8 cellular contexts compared by ENCODE assay signal in the genomic region with DNA sequence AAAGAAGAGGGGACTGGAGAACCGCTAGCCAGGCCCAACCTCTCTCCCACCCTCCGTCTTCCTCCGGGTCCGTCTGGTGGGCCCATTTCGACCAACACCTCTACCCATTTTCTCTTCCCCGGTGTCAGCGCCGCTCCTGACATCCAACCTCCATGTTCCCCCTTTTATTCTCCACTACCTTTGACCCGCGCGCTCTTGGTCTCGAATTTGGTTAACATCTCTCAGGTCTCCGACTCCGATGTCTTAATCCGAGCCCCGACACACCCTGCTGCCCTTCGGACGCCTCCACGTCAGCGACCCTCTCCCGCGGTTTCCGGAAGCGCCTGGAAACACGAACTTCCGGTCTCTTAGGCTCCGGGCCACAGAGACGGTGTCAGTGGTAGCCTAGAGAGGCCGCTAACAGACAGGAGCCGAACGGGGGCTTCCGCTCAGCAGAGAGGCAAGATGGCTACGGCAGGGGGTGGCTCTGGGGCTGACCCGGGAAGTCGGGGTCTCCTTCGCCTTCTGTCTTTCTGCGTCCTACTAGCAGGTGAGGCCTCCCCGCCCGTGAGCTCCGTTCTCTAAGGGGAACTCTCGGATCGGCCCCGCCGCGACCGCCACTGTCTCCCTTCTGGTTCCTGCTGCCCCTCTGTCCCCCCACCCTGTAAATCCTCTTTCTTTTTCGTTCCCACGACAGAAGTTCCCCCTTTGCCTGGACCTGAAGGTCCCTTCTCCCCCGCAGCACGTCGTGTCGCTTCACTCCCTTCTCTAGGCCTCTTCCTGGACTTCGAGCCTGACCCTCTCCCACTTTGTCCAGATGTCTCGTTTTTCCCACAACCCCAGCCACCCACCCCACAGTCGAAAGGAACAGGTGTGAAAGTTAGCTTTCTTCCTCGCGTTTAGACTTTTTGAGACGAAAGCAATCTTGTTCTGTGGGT.
DNase-seq lines count a peak whose midpoint lies in the region; ATAC-seq and TF ChIP-seq lines count a peak whose summit lies in the region.

A gene (minus strand): TSS at position 298 of the 917 bp plus-strand sequence. CDS start 80 bp downstream, at position 218.
A gene (plus strand): TSS at position 431 of the 917 bp plus-strand sequence. CDS start 14 bp downstream, at position 445.

- TF ChIP-seq POLR2A in GM19193 (IDR thresholded peaks at IDR 0.05; ENCODE audit: extremely low read depth, insufficient read depth, insufficient read length) = peak; percentile 91

- DNase-seq in AML-193 (lab: John Stamatoyannopoulos, UW) (peak; percentile 72 to 80), NCI-H524 treated with DMSO at 0.1 percent for 48 hours (lab: John Stamatoyannopoulos, UW) (peak; percentile 54), kidney tubule cell (ENCODE audit: low spot score) (peak; percentile 96)
- DNase-seq in activated CD4-positive, alpha-beta T cell treated with anti-CD3 and anti-CD28 coated beads for 4 hours = peak; percentile 85 to 88
- peak; percentile 70 to 86 (median 78) for DNase-seq in stimulated activated CD4-positive, alpha-beta T cell treated with anti-CD3 and anti-CD28 coated beads, Interleukin-1b, Interleukin-23, amount 100 ng/mL, for 24 hours (ENCODE audit: low read depth in 4 of 4, low spot score in 1 of 4)

- peak; percentile 93 for ATAC-seq in HG03442 (IDR thresholded peaks at IDR 0.05; ENCODE audit: unreplicated experiment)

- peak within 1 kb of the TSS; percentile 90 for H3K27ac ChIP-seq in cingulate gyrus (ENCODE audit: low read depth, low read length)

Comparison
In these comparisons a context has a peak if more than half of its experiments do, and no peak if none do; other contexts are left out.
1. Peak in every context shown above with its lines: DNase-seq, ATAC-seq and H3K27ac ChIP-seq.